ENCODE assay signal across 8 cellular contexts in the genomic region with DNA sequence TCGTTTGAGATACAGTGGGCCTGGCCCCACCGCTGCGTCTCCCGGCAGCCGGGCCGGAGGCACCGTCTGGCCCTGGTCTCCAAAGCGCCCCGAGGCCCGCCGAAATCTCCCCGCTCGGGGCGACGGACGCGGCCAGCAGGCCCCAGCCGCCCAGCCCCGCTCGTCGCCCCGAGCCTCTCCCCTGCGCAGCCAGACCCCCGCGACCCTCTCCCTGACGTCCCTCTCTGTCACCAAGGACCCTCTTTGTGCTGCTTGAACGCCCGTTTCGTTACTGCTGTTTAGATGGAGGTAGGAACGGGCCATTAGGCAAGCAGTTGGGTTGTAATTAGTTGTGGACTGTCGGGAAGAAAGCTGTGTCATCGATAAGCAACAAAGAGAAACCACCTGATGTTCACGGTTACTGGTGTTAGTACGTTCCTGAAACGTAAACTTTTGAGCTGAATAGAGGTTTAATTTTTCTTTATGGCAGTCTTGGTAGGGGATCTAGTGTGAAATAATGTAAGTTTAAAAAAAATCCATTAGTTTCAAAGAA. TPM values are rescaled to one million over a fixed set of nuclear protein-coding genes. Genes with fewer than 3 reads are reported as not detected.
A peak's percentile ranks its signal among the peaks of the same experiment; 100 is the strongest.
DNase-seq lines count a peak whose midpoint lies in the region; ATAC-seq and TF ChIP-seq lines count a peak whose summit lies in the region.

No MANE protein-coding gene starts in this region.

- no peaks in the 10 kb centered on the region for H3K4me1 ChIP-seq in ectodermal cell (ENCODE audit: control insufficient read depth, insufficient read depth, low read length)

- no peaks in the 10 kb centered on the region for H3K9me3 ChIP-seq in ectodermal cell (ENCODE audit: control insufficient read depth, low read length)

- WGBS in ectodermal cell, 2 experiments: 0% methylated on average over 35 of the region's 35 CpGs

- H3K36me3 ChIP-seq in ectodermal cell (ENCODE audit: control insufficient read depth, insufficient read depth, low read length): no peaks in the 10 kb centered on the region

- peak overlapping the region; percentile 90 for H3K4me3 ChIP-seq in GM08714 (ENCODE audit: low read length)
- H3K4me3 ChIP-seq in ectodermal cell (ENCODE audit: insufficient read depth, low read depth, low read length): peak overlapping the region; percentile 91

- ATAC-seq in HG02642 (IDR thresholded peaks at IDR 0.05; ENCODE audit: poor library complexity, unreplicated experiment): peak; percentile 25
- peak; percentile 27 for ATAC-seq in stimulated activated naive CD8-positive, alpha-beta T cell treated with anti-CD3 and anti-CD28 coated beads, Interleukin-15, amount 100 ng/mL, for 72 hours

- DNase-seq in NCI-H1417 (lab: John Stamatoyannopoulos, UW) (peak; percentile 27 to 85 (median 82)), medulla oblongata (ENCODE audit: extremely low spot score) (peak; percentile 68)
- no peak for DNase-seq in stimulated activated naive CD8-positive, alpha-beta T cell treated with anti-CD3 and anti-CD28 coated beads, Interleukin-15, amount 100 ng/mL, for 72 hours

- peak overlapping the region; percentile 96 to 99 for H3K4me3 Mint-ChIP-seq in stimulated activated naive CD8-positive, alpha-beta T cell treated with anti-CD3 and anti-CD28 coated beads, Interleukin-15, amount 100 ng/mL, for 72 hours

- TF ChIP-seq CTCF in 22Rv1 (IDR thresholded peaks at IDR 0.05) (no peak), VCaP (conservative IDR thresholded peaks at IDR 0.05) (no peak)

- no peaks in the 10 kb centered on the region for H3K9me3 Mint-ChIP-seq in stimulated activated naive CD8-positive, alpha-beta T cell treated with anti-CD3 and anti-CD28 coated beads, Interleukin-15, amount 100 ng/mL, for 72 hours

- H3K27ac ChIP-seq in 22Rv1 (peak overlapping the region; percentile 85), VCaP (peak overlapping the region; percentile 96), ectodermal cell (ENCODE audit: insufficient read depth, low read depth, low read length, poor library complexity, severe bottlenecking) (peak overlapping the region; percentile 96)

- H3K27me3 Mint-ChIP-seq in stimulated activated naive CD8-positive, alpha-beta T cell treated with anti-CD3 and anti-CD28 coated beads, Interleukin-15, amount 100 ng/mL, for 72 hours: no peaks in the 10 kb centered on the region

- peak overlapping the region; percentile 99 to 100 for H3K27ac Mint-ChIP-seq in stimulated activated naive CD8-positive, alpha-beta T cell treated with anti-CD3 and anti-CD28 coated beads, Interleukin-15, amount 100 ng/mL, for 72 hours

- no peaks in the 10 kb centered on the region for H3K27me3 ChIP-seq in ectodermal cell (ENCODE audit: control insufficient read depth, insufficient read depth, low read length, poor library complexity, severe bottlenecking)

- H3K4me1 Mint-ChIP-seq in stimulated activated naive CD8-positive, alpha-beta T cell treated with anti-CD3 and anti-CD28 coated beads, Interleukin-15, amount 100 ng/mL, for 72 hours: peaks cover 35% of the 10 kb centered on the region

RNA-seq across cellular contexts. Expression of gene UBXN4, which starts 0.7 kb away (rescaled TPM):
- polyA plus RNA-seq in ectodermal cell (2013, experiment 1 of 4): 90.9 TPM
- polyA plus RNA-seq in ectodermal cell (2013, experiment 2 of 4): 107 TPM
- polyA plus RNA-seq in ectodermal cell (2013, experiment 3 of 4): 81.1 TPM
- 93.5 TPM for polyA plus RNA-seq in ectodermal cell (2013, experiment 4 of 4)

Comparison
In these comparisons a context has a peak if more than half of its experiments do, and no peak if none do; other contexts are left out.
1. DNase-seq: peak in NCI-H1417 (3 of 3) and medulla oblongata (single experiment); none in stimulated activated naive CD8-positive, alpha-beta T cell treated with anti-CD3 and anti-CD28 coated beads, Interleukin-15, amount 100 ng/mL, for 72 hours (0 of 2).
2. Peak in every context shown above with its lines, with median percentiles within 50 percentile points of each other: H3K27ac ChIP-seq.